Comparison of ENCODE assay signal across 19 cellular contexts in the genomic region with DNA sequence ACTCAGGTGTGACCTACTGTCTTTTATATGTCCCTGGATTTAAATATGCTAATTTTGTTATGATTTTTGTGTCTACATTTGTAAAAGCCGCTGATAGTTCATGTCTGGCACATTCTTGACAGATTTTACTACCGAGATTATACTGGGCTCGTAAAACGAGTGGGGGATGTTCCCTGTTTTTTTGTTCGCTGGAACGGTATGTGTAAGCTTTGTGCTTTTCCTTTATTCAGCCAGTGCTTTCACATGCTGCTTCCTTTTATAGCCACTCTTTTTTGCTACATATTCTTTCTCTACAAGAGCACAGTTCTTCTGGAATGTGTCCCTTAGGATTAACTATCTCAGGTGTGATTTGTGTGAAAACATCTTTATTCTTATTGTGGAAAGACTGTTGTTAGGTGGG. TPM values are rescaled to one million over a fixed set of nuclear protein-coding genes. Genes with fewer than 3 reads are reported as not detected.
DNase-seq lines count a peak whose midpoint lies in the region; ATAC-seq, FAIRE-seq and TF ChIP-seq lines count a peak whose summit lies in the region.
"Had no signal": no experiment of that assay in that cellular context is flagged by ENCODE, and none has a peak within 500 bp of the region (broad histone marks: within the 10 kb centered on the region; RNA-seq: fewer than 3 reads in every experiment).

No MANE protein-coding gene starts in this region.

- POLR2A ChIA-PET in HEK293 (lab: Yijun Ruan, JAX) = no interaction called here

- H3K36me3 ChIP-seq in HEK293 (ENCODE audit: control insufficient read depth in 2 of 2, insufficient read depth in 1 of 2, low read length in 2 of 2) = no peaks in the 10 kb centered on the region
- H3K36me3 ChIP-seq in mucosa of descending colon (ENCODE audit: low read depth) = no peaks in the 10 kb centered on the region
- no peaks in the 10 kb centered on the region for H3K36me3 ChIP-seq in uterus
- no peaks in the 10 kb centered on the region for H3K36me3 ChIP-seq in pancreas
- H3K36me3 ChIP-seq: Peyer's patch had no signal

- CTCF ChIA-PET in HEK293 (lab: Yijun Ruan, JAX) = interaction anchor here (2.7 to 10.4 kb wide), 2 partner anchors 8 to 18 kb away, joined by 26 to 120 read pairs; no protein-coding TSS in a partner anchor

- DNase-seq in mucosa of descending colon (no peak), uterus (peak in 1 of 2 donors; percentile 71), superior temporal gyrus (ENCODE audit: extremely low spot score) (no peak), pancreas (no peak), NCI-H1930 (lab: John Stamatoyannopoulos, UW) (no peak), HPDE6-E6E7 (ENCODE audit: extremely low spot score) (no peak)
- DNase-seq: CD4-positive, CD25-positive, alpha-beta regulatory T cell; DMS53; H7; NCI-H1436; NCI-H2081; NCI-H510A; Peyer's patch had no signal

- H3K4me1 ChIP-seq in HEK293 (ENCODE audit: control insufficient read depth, insufficient read depth, low read length) (peaks cover 11% of the 10 kb centered on the region), mucosa of descending colon (ENCODE audit: low read depth) (no peaks in the 10 kb centered on the region), uterus (peaks cover 0 to 10% of the 10 kb centered on the region in 2 donors), pancreas (no peaks in the 10 kb centered on the region)
- H3K4me1 ChIP-seq: Caco-2 had no signal

- ATAC-seq in mucosa of descending colon = peak; percentile 66
- ATAC-seq in pancreas = no peak
- ATAC-seq: Right ventricle myocardium inferior had no signal

- intact Hi-C loops in mucosa of descending colon (cut with DNase I, micrococcal nuclease) (no loop called here), uterus (cut with DNase I; ENCODE audit: low total_unique reads) (no loop called here), pancreas (cut with DNase I) (no loop called here)

- FAIRE-seq in pancreas (lab: Jason Lieb, UNC) = no peak
- FAIRE-seq: GM19239 had no signal

- H3K4me3 ChIP-seq in HEK293 (ENCODE audit: low read depth, low read length) (no peak overlapping the region), mucosa of descending colon (no peak overlapping the region), uterus (no peak overlapping the region), pancreas (no peak overlapping the region)
- H3K4me3 ChIP-seq: Peyer's patch had no signal

- no peak for TF ChIP-seq CTCF in HEK293 (tag by site-specific recombination; IDR thresholded peaks at IDR 0.05)
- no peak for TF ChIP-seq CTCF in VCaP (conservative IDR thresholded peaks at IDR 0.05)
- TF ChIP-seq CTCF in mucosa of descending colon (IDR thresholded peaks at IDR 0.05) = no peak
- peak in 1 of 4 experiments; percentile 6 for TF ChIP-seq CTCF in uterus (IDR thresholded peaks at IDR 0.05)
- no peak for TF ChIP-seq CTCF in pancreas (IDR thresholded peaks at IDR 0.05)

- H3K9me3 ChIP-seq in HEK293 (ENCODE audit: control insufficient read depth, insufficient read depth, low read depth, low read length) = no peaks in the 10 kb centered on the region
- H3K9me3 ChIP-seq in mucosa of descending colon = no peaks in the 10 kb centered on the region
- no peaks in the 10 kb centered on the region for H3K9me3 ChIP-seq in uterus
- no peaks in the 10 kb centered on the region for H3K9me3 ChIP-seq in pancreas
- H3K9me3 ChIP-seq: Caco-2, Peyer's patch had no signal

- no peak overlapping the region for H3K27ac ChIP-seq in HEK293 (ENCODE audit: extremely low read depth, low read depth, low read length)
- H3K27ac ChIP-seq in VCaP = peak overlapping the region; percentile 92
- peak overlapping the region; percentile 82 to 83 for H3K27ac ChIP-seq in uterus
- H3K27ac ChIP-seq in pancreas = no peak overlapping the region
- H3K27ac ChIP-seq: HL-60, Peyer's patch had no signal

- WGBS in pancreas, 2 donors = 85 to 89% methylated on average over 6 of the region's 6 CpGs

- H3K27me3 ChIP-seq in uterus (no peaks in the 10 kb centered on the region), pancreas (no peaks in the 10 kb centered on the region)
- H3K27me3 ChIP-seq: Peyer's patch had no signal

- TF ChIP-seq POLR2A in uterus (IDR thresholded peaks at IDR 0.05) = no peak

TF ChIP-seq in HEK293, 187 proteins besides CTCF, POLR2A, EP300 and RAD21:
- TF ChIP-seq ZNF571 (tag by site-specific recombination; IDR thresholded peaks at IDR 0.05) (no peak), ZNF239 (tag by site-specific recombination; IDR thresholded peaks at IDR 0.05) (no peak), ZFHX2 (tag by site-specific recombination; conservative IDR thresholded peaks at IDR 0.05) (no peak), EGR2 (tag by site-specific recombination; IDR thresholded peaks at IDR 0.05; ENCODE audit: low read depth) (no peak), ZNF341 (tag by site-specific recombination; IDR thresholded peaks at IDR 0.05; ENCODE audit: low read depth) (no peak), KLF9 (tag by site-specific recombination; IDR thresholded peaks at IDR 0.05; ENCODE audit: low read depth) (no peak), ZBTB1 (tag by site-specific recombination; IDR thresholded peaks at IDR 0.05) (no peak), ZNF555 (tag by site-specific recombination; conservative IDR thresholded peaks at IDR 0.05) (no peak), ZNF600 (tag by site-specific recombination; IDR thresholded peaks at IDR 0.05) (no peak), ZNF707 (tag by site-specific recombination; IDR thresholded peaks at IDR 0.05) (no peak), BCL11A (tag by site-specific recombination; IDR thresholded peaks at IDR 0.05; ENCODE audit: low read depth) (no peak), ZEB2 (tag by site-specific recombination; IDR thresholded peaks at IDR 0.05) (0 out of 2 replicates have a peak, but pooled peaks have one; percentile 25), PRDM1 (tag by site-specific recombination; IDR thresholded peaks at IDR 0.05) (peak; percentile 68), ZNF561 (tag by site-specific recombination; IDR thresholded peaks at IDR 0.05; ENCODE audit: borderline replicate concordance) (0 out of 2 replicates have a peak, but pooled peaks have one; percentile 31), TRIM28 (IDR thresholded peaks at IDR 0.05; ENCODE audit: borderline replicate concordance, low read length) (peak; percentile 86; the same call in 1 of the 2 replicates), WT1 (tag by site-specific recombination; IDR thresholded peaks at IDR 0.05) (0 out of 2 replicates have a peak, but pooled peaks have one; percentile 17), IKZF3 (tag by site-specific recombination; IDR thresholded peaks at IDR 0.05) (peak; percentile 45), ZNF23 (tag by site-specific recombination; IDR thresholded peaks at IDR 0.05; ENCODE audit: borderline replicate concordance) (no peak)
- TF ChIP-seq, protein P1, sequence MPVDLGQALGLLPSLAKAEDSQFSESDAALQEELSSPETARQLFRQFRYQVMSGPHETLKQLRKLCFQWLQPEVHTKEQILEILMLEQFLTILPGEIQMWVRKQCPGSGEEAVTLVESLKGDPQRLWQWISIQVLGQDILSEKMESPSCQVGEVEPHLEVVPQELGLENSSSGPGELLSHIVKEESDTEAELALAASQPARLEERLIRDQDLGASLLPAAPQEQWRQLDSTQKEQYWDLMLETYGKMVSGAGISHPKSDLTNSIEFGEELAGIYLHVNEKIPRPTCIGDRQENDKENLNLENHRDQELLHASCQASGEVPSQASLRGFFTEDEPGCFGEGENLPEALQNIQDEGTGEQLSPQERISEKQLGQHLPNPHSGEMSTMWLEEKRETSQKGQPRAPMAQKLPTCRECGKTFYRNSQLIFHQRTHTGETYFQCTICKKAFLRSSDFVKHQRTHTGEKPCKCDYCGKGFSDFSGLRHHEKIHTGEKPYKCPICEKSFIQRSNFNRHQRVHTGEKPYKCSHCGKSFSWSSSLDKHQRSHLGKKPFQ (tag by site-specific recombination; IDR thresholded peaks at IDR 0.05) = peak; percentile 65; the same call in 1 of the 2 replicates
- TF ChIP-seq, protein P2, sequence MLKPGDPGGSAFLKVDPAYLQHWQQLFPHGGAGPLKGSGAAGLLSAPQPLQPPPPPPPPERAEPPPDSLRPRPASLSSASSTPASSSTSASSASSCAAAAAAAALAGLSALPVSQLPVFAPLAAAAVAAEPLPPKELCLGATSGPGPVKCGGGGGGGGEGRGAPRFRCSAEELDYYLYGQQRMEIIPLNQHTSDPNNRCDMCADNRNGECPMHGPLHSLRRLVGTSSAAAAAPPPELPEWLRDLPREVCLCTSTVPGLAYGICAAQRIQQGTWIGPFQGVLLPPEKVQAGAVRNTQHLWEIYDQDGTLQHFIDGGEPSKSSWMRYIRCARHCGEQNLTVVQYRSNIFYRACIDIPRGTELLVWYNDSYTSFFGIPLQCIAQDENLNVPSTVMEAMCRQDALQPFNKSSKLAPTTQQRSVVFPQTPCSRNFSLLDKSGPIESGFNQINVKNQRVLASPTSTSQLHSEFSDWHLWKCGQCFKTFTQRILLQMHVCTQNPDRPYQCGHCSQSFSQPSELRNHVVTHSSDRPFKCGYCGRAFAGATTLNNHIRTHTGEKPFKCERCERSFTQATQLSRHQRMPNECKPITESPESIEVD (tag by site-specific recombination; IDR thresholded peaks at IDR 0.05) = peak; percentile 49; the same call in 1 of the 2 replicates

RNA-seq across cellular contexts. Expression of a gene that starts 46.6 kb away (rescaled TPM):
- total RNA-seq in mucosa of descending colon (10 to 100 TPM in 1 of 3 donors, 1 to 10 TPM in 2; 5.4 to 91.2 (median 8.8) TPM), uterus (10 to 100 TPM; 21.8 to 69.6 (median 43.3) TPM), pancreas (10 to 100 TPM in 1 of 6 donors, 1 to 10 TPM in 5; 5.4 to 10.1 (median 6.3) TPM)
- polyA plus RNA-seq in pancreas = 1 to 10 TPM; 5.6 to 7.9 TPM

Comparison
In these comparisons a context has a peak if more than half of its experiments do, and no peak if none do; other contexts are left out.
1. H3K27ac ChIP-seq: peak in VCaP (single experiment) and uterus (2 of 2); none in HEK293 (single experiment) and pancreas (0 of 4).